17 cellular contexts compared by ENCODE assay signal in the genomic region with DNA sequence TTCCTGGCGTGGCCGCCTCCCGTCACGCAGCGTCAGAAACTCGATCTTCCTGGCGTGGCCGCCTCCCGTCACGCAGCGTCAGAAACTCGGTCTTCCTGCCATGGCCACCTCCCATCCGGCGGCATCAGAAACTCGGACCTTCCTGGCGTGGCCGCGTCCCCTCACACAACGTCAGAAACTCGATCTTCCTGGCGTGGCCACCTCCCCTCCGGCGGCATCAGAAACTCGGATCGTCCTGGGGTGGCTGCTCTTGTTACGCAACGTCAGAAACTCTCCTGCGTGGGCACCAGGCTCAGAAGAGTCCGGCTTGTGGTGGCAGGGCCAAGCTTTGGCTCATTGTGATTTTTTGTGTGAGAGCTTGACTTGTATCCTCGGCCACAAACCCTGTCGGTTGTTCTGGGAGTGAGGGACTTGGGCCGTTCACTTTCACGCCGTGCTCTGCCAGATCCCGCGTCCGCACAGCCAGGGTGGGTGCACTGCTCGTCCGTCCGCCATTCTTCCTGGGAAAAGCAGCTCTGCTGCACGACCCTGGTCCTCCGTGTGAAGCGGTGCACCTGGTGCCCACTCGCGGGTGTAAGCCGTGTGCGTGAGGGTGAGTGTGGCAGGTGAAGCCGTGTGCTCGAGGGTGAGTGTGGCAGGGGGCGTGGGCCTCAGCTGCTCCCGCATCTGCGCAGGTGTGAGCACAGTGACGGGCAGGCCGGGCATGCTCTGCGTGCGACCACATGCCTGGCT. TPM values are rescaled to one million over a fixed set of nuclear protein-coding genes. Genes with fewer than 3 reads are reported as not detected.
DNase-seq lines count a peak whose midpoint lies in the region; ATAC-seq, FAIRE-seq and TF ChIP-seq lines count a peak whose summit lies in the region.
"Had no signal": no experiment of that assay in that cellular context is flagged by ENCODE, and none has a peak within 500 bp of the region (broad histone marks: within the 10 kb centered on the region; RNA-seq: fewer than 3 reads in every experiment).

No MANE protein-coding gene starts in this region.

- H3K4ac ChIP-seq in H1 (replicated peaks; ENCODE audit: insufficient read length, low read depth, low read length), result no peak overlapping the region

- H3K79me2 ChIP-seq in H1 (ENCODE audit: control insufficient read depth in 1 of 2, insufficient read depth in 2 of 2, low read length in 2 of 2) (no peaks in the 10 kb centered on the region), osteoblast (ENCODE audit: insufficient read depth, low read length) (no peaks in the 10 kb centered on the region)

- H2AFZ ChIP-seq in H1 (ENCODE audit: low read length) (no peak overlapping the region), osteoblast (ENCODE audit: low read length) (no peak overlapping the region)

- no peak overlapping the region for H2BK12ac ChIP-seq in H1 (ENCODE audit: low read depth, low read length)

- H3K4me2 ChIP-seq in H1 (ENCODE audit: insufficient read depth in 1 of 2, low read depth in 2 of 2, low read length in 2 of 2) (no peak overlapping the region), osteoblast (ENCODE audit: insufficient read depth, low read length) (no peak overlapping the region)
- H3K4me2 ChIP-seq: BLaER1 treated with 17β-estradiol and CSF1 and Interleukin-3, amounts not matched to agents 10 nM and 100 nM had no signal

- no peak for FAIRE-seq in H1 (lab: Jason Lieb, UNC)
- FAIRE-seq in D721Med (lab: Jason Lieb, UNC), result no peak
- FAIRE-seq: G401.6, GM12891 had no signal

- H3K27ac ChIP-seq in RWPE1, result peak overlapping the region; percentile 0; the same call in 1 of the 2 replicates
- H3K27ac ChIP-seq in H1 (ENCODE audit: low read depth, low read length), result no peak overlapping the region
- no peak overlapping the region for H3K27ac ChIP-seq in osteoblast (ENCODE audit: low read depth, low read length)
- H3K27ac ChIP-seq: 22Rv1; BLaER1 treated with 17β-estradiol and CSF1 and Interleukin-3, amounts not matched to agents 10 nM and 100 nM had no signal

- H2BK15ac ChIP-seq in H1 (ENCODE audit: low read length), result no peak overlapping the region

- H4K8ac ChIP-seq in H1 (ENCODE audit: extremely low read depth, insufficient read depth, low read length), result no peak overlapping the region

- H3K23me2 ChIP-seq in H1 (ENCODE audit: low read depth, low read length), result no peaks in the 10 kb centered on the region

- H2BK120ac ChIP-seq in H1 (replicated peaks; ENCODE audit: low read depth, low read length), result no peak overlapping the region

- TF ChIP-seq EP300 in H1 (IDR thresholded peaks at IDR 0.05; ENCODE audit: borderline replicate concordance in 1 of 2, low read depth in 2 of 2, low read length in 2 of 2), result no peak

- POLR2A ChIA-PET in RWPE1 (lab: Yijun Ruan, JAX; ENCODE audit: low non-redundant PET), result no interaction called here
- POLR2A ChIA-PET in H1 (lab: Charles Lee; ENCODE audit: partially characterized antibody), result no interaction called here

- peak; percentile 34 for DNase-seq in Right ventricle myocardium superior
- DNase-seq in left cardiac atrium, result no peak
- DNase-seq in RWPE1 (ENCODE audit: low spot score), result no peak
- DNase-seq in H1 (ENCODE audit: low read depth in 1 of 2, low spot score in 2 of 2), result no peak
- peak; percentile 35 for DNase-seq in osteoblast (ENCODE audit: insufficient read length, low spot score, missing footprints)
- DNase-seq in NAMALWA (ENCODE audit: low spot score), result no peak
- no peak for DNase-seq in D721Med (ENCODE audit: insufficient read length, low spot score)
- DNase-seq: CD4-positive, CD25-positive, alpha-beta regulatory T cell; DMS153; DMS79 treated with DMSO at 0.1 percent for 48 hours; EL had no signal

- no peak overlapping the region for H2AK5ac ChIP-seq in H1 (ENCODE audit: low read depth, low read length)

- H3K9ac ChIP-seq in H1 (replicated peaks in 1 of 4; ENCODE audit: extremely low read depth in 1 of 4, low read depth in 3 of 4, low read length in 3 of 4), result no peak overlapping the region
- H3K9ac ChIP-seq: BLaER1 treated with 17β-estradiol and CSF1 and Interleukin-3, amounts not matched to agents 10 nM and 100 nM had no signal

- peaks cover 0 to 4% of the 10 kb centered on the region in 2 experiments for H4K20me1 ChIP-seq in H1 (replicated peaks in 1 of 2; ENCODE audit: control insufficient read depth in 1 of 2, insufficient read depth in 2 of 2, low read length in 2 of 2)
- peaks cover 3% of the 10 kb centered on the region for H4K20me1 ChIP-seq in osteoblast (ENCODE audit: insufficient read depth, low read length)

- intact Hi-C loops in Right ventricle myocardium superior (cut with DNase I), result no loop called here
- intact Hi-C loops in left cardiac atrium (cut with DNase I), result loop anchor here in 1 of 2 donors (10.0 kb wide), 1 partner anchor 92 kb away; the partner anchor contains the start of gene GET4

- CTCF ChIA-PET in RWPE1 (lab: Yijun Ruan, JAX), result interaction anchor here (1.5 kb wide), 1 partner anchor 91 kb away, joined by 6 read pairs; no protein-coding TSS in a partner anchor
- CTCF ChIA-PET in H1 (lab: Charles Lee; ENCODE audit: partially characterized antibody), result interaction anchor here (0.8 to 2.1 kb wide), 8 partner anchors 8 to 117 kb away, joined by 3 to 6 read pairs (median 4); no protein-coding TSS in a partner anchor

- no peak overlapping the region for H4K5ac ChIP-seq in H1 (ENCODE audit: insufficient read length, low read depth, low read length)

- H3K56ac ChIP-seq in H1 (replicated peaks; ENCODE audit: insufficient read length, low read depth, low read length), result no peak overlapping the region

- H3K9me3 ChIP-seq in H1 (ENCODE audit: insufficient read depth in 2 of 2, low read depth in 1 of 2, low read length in 1 of 2) (no peaks in the 10 kb centered on the region), osteoblast (ENCODE audit: low read depth, low read length) (no peaks in the 10 kb centered on the region)

- H2BK5ac ChIP-seq in H1 (ENCODE audit: low read depth, low read length), result no peak overlapping the region

- no peak overlapping the region for H3K18ac ChIP-seq in H1 (ENCODE audit: extremely low read depth, low read length)

- ATAC-seq in Right ventricle myocardium superior (ENCODE audit: poor library complexity) (no peak), left cardiac atrium (no peak), HG02840 (IDR thresholded peaks at IDR 0.05; ENCODE audit: low FRiP score, unreplicated experiment) (no peak)
- ATAC-seq: HCT116 had no signal

- no peaks in the 10 kb centered on the region; the same call in 1 of the 2 replicates for H3K79me1 ChIP-seq in H1 (ENCODE audit: low read depth, low read length)

- TF ChIP-seq CTCF in RWPE1 (conservative IDR thresholded peaks at IDR 0.05; ENCODE audit: low read depth) (no peak), H1 (IDR thresholded peaks at IDR 0.05; ENCODE audit: control extremely low read depth in 1 of 3, insufficient read depth in 1 of 3, low read depth in 1 of 3, low read length in 3 of 3) (no peak), osteoblast (IDR thresholded peaks at IDR 0.05; ENCODE audit: extremely low read depth, low read depth, low read length) (no peak), D721Med (IDR thresholded peaks at IDR 0.05; ENCODE audit: insufficient read depth, missing control alignments) (no peak)

- peaks cover 12 to 52% (median 18%) of the 10 kb centered on the region in 4 experiments; a peak in 7 of 8 replicates for H3K36me3 ChIP-seq in H1 (ENCODE audit: control insufficient read depth in 2 of 4, insufficient read depth in 4 of 4, low read length in 3 of 4)
- H3K36me3 ChIP-seq in osteoblast (ENCODE audit: insufficient read depth, low read length), result peaks cover 28% of the 10 kb centered on the region

- H2BK20ac ChIP-seq in H1 (ENCODE audit: low read length), result no peak overlapping the region

- H3K4me1 ChIP-seq in H1 (replicated peaks in 1 of 4; ENCODE audit: control insufficient read depth in 3 of 4, insufficient read depth in 4 of 4, low read length in 3 of 4), result no peaks in the 10 kb centered on the region
- H3K4me1 ChIP-seq in osteoblast (ENCODE audit: insufficient read depth, low read length), result peaks cover 2% of the 10 kb centered on the region
- H3K4me1 ChIP-seq: BLaER1 treated with 17β-estradiol and CSF1 and Interleukin-3, amounts not matched to agents 10 nM and 100 nM had no signal

- no peak for TF ChIP-seq POLR2A in H1 (IDR thresholded peaks at IDR 0.05; ENCODE audit: control extremely low read depth in 1 of 2, low read depth in 2 of 2, low read length in 2 of 2)

- H3K27me3 ChIP-seq in H1 (replicated peaks in 1 of 4; ENCODE audit: control insufficient read depth in 3 of 4, extremely low read depth in 1 of 4, insufficient read depth in 3 of 4, low read length in 3 of 4), result no peaks in the 10 kb centered on the region
- H3K27me3 ChIP-seq in osteoblast (ENCODE audit: insufficient read depth, low read length), result no peaks in the 10 kb centered on the region
- H3K27me3 ChIP-seq: BLaER1 treated with 17β-estradiol and CSF1 and Interleukin-3, amounts not matched to agents 10 nM and 100 nM had no signal

- H3K23ac ChIP-seq in H1 (ENCODE audit: insufficient read length), result no peak overlapping the region

- WGBS in H1 (ENCODE audit: extremely low coverage in 1 of 2, insufficient coverage in 1 of 2, insufficient read length in 1 of 2, insufficient replicate concordance in 2 of 2, low coverage in 1 of 2, low lambda C conversion rate in 2 of 2, missing lambda C conversion rate in 1 of 2), 2 experiments, result 93% methylated on average over 55 of the region's 56 CpGs; no CpG with 5 or more reads in 1 of the 2 experiments

- TF ChIP-seq RAD21 in H1 (IDR thresholded peaks at IDR 0.05 in 1 of 2, conservative IDR thresholded peaks at IDR 0.05 in 1 of 2; ENCODE audit: low read depth in 2 of 2, low read length in 2 of 2), result no peak

- H3K4me3 ChIP-seq in H1 (ENCODE audit: extremely low read depth in 1 of 4, insufficient read depth in 2 of 4, low read depth in 3 of 4, low read length in 4 of 4) (no peak overlapping the region), osteoblast (ENCODE audit: insufficient read depth, low read length) (no peak overlapping the region)
- H3K4me3 ChIP-seq: BLaER1 treated with 17β-estradiol and CSF1 and Interleukin-3, amounts not matched to agents 10 nM and 100 nM had no signal

- no peak overlapping the region for H4K91ac ChIP-seq in H1 (replicated peaks; ENCODE audit: insufficient read length, low read length)

- H3K14ac ChIP-seq in H1 (ENCODE audit: insufficient read length), result no peak overlapping the region

RNA-seq across cellular contexts. Expression of gene SUN1, which starts 49.4 kb away (rescaled TPM):
- total RNA-seq in Right ventricle myocardium superior (177 TPM), left cardiac atrium (100 to 1,000 TPM; 124 to 136 TPM), osteoblast (109 and 126 TPM in 2 replicates)
- 105 and 108 TPM in 2 replicates for total RNA-seq in H1 (2021; fragmentation: NEBNext Ultra II Directional; extraction: Animal tissue kit (Norgen Biotek cat#: 25700))
- 158 and 324 TPM in 2 replicates for polyA plus RNA-seq in H1 (2011; rRNA removed)
- 235 TPM for polyA plus RNA-seq in H1 (2011; cell fraction: cytosol; rRNA removed)
- 512 TPM for polyA plus RNA-seq in H1 (2011; cell fraction: nucleus; rRNA removed)
- 69.8 to 110 TPM (median 95.7 TPM) in 4 replicates for polyA plus RNA-seq in H1 (2012, experiment 1 of 2)
- polyA plus RNA-seq in H1 (2012, experiment 2 of 2), result 31.4 TPM
- 110 TPM for polyA plus RNA-seq in H1 (2013, experiment 1 of 2)
- polyA plus RNA-seq in H1 (2013, experiment 2 of 2), result 106 TPM
- polyA minus RNA-seq in H1 (2011; rRNA and poly(A)+ RNA removed), result 149 and 180 TPM in 2 replicates
- 83.6 TPM for polyA minus RNA-seq in H1 (2011; cell fraction: cytosol; rRNA and poly(A)+ RNA removed)
- polyA minus RNA-seq in H1 (2011; cell fraction: nucleus; rRNA and poly(A)+ RNA removed), result 211 TPM

RNA-seq across cellular contexts. Expression of gene PRKAR1B, which starts 55.8 kb away (rescaled TPM):
- total RNA-seq in Right ventricle myocardium superior, result 16.5 TPM
- 10 to 100 TPM; 15.8 to 19.8 TPM for total RNA-seq in left cardiac atrium
- 55.7 and 58.0 TPM in 2 replicates for total RNA-seq in H1 (2021; fragmentation: NEBNext Ultra II Directional; extraction: Animal tissue kit (Norgen Biotek cat#: 25700))
- 12.3 and 23.2 TPM in 2 replicates for polyA plus RNA-seq in H1 (2011; rRNA removed)
- polyA plus RNA-seq in H1 (2011; cell fraction: cytosol; rRNA removed), result 25.3 TPM
- 30.8 TPM for polyA plus RNA-seq in H1 (2011; cell fraction: nucleus; rRNA removed)
- 43.9 to 55.5 TPM (median 53.2 TPM) in 4 replicates for polyA plus RNA-seq in H1 (2012, experiment 1 of 2)
- 35.0 TPM for polyA plus RNA-seq in H1 (2012, experiment 2 of 2)
- polyA plus RNA-seq in H1 (2013, experiment 1 of 2), result 18.5 TPM
- 19.0 TPM for polyA plus RNA-seq in H1 (2013, experiment 2 of 2)
- polyA minus RNA-seq in H1 (2011; rRNA and poly(A)+ RNA removed), result 43.0 and 43.2 TPM in 2 replicates
- 28.6 TPM for polyA minus RNA-seq in H1 (2011; cell fraction: cytosol; rRNA and poly(A)+ RNA removed)
- 22.1 TPM for polyA minus RNA-seq in H1 (2011; cell fraction: nucleus; rRNA and poly(A)+ RNA removed)
- total RNA-seq in osteoblast, result 5.9 and 6.5 TPM in 2 replicates

RNA-seq across cellular contexts. Expression of gene DNAAF5, which starts 56.4 kb away (rescaled TPM):
- total RNA-seq in Right ventricle myocardium superior (19.3 TPM), left cardiac atrium (10 to 100 TPM; 14.9 to 15.0 TPM), osteoblast (19.7 and 22.4 TPM in 2 replicates)
- total RNA-seq in H1 (2021; fragmentation: NEBNext Ultra II Directional; extraction: Animal tissue kit (Norgen Biotek cat#: 25700)), result 55.1 and 56.5 TPM in 2 replicates
- 95.9 and 164 TPM in 2 replicates for polyA plus RNA-seq in H1 (2011; rRNA removed)
- 46.8 TPM for polyA plus RNA-seq in H1 (2011; cell fraction: cytosol; rRNA removed)
- polyA plus RNA-seq in H1 (2011; cell fraction: nucleus; rRNA removed), result 73.5 TPM
- polyA plus RNA-seq in H1 (2012, experiment 1 of 2), result 34.1 to 57.9 TPM (median 53.4 TPM) in 4 replicates
- polyA plus RNA-seq in H1 (2012, experiment 2 of 2), result 45.5 TPM
- 33.9 TPM for polyA plus RNA-seq in H1 (2013, experiment 1 of 2)
- 34.7 TPM for polyA plus RNA-seq in H1 (2013, experiment 2 of 2)
- polyA minus RNA-seq in H1 (2011; rRNA and poly(A)+ RNA removed), result 50.1 and 75.3 TPM in 2 replicates
- polyA minus RNA-seq in H1 (2011; cell fraction: cytosol; rRNA and poly(A)+ RNA removed), result 44.4 TPM
- polyA minus RNA-seq in H1 (2011; cell fraction: nucleus; rRNA and poly(A)+ RNA removed), result 43.4 TPM

Comparison
In these comparisons a context has a peak if more than half of its experiments do, and no peak if none do; other contexts are left out.
1. DNase-seq: peak in Right ventricle myocardium superior (single experiment) and osteoblast (single experiment); none in left cardiac atrium (single experiment), RWPE1 (single experiment), H1 (0 of 2), NAMALWA (single experiment) and D721Med (single experiment).